22 cellular contexts compared by ENCODE assay signal in the genomic region with DNA sequence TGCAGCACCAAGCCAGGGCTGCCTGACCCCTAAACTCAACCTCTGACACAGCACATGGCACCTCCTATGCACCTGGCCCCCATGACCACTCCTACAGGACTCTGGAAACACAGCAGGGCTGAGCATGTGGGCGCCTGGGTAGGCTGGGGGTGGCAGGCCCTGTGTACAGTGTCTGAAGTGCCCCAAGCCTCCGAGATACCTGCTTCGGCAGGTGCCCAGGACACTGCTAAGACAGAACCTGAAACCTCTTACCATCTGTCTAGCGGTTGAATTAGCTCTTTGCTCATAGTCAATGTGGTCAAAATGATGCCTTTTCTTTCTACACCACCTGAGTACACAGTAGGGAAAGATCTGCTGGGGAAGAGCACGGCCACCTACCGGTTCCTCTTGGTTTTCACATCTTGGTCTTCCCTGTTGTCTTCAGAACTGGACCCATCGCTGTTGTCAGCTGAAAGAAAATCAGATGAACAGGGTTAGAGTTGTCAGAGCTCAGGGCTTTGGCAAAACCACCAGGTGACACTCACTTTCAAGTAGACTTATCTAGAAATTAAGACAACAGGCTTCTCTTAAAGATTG.
"Had no signal": no experiment of that assay in that cellular context is flagged by ENCODE, and none has a peak within 500 bp of the region (broad histone marks: within the 10 kb centered on the region; RNA-seq: fewer than 3 reads in every experiment).

No MANE protein-coding gene starts in this region.

- H3K4me3 ChIP-seq: dorsolateral prefrontal cortex, heart left ventricle, lung, psoas muscle, tibial artery, upper lobe of left lung, uterus had no signal

- H3K36me3 ChIP-seq: heart left ventricle, tibial artery, upper lobe of left lung, uterus had no signal

- H3K4me1 Mint-ChIP-seq: naive B cell had no signal

- ATAC-seq: esophagus mucosa, heart left ventricle, left colon, left ventricle myocardium superior, psoas muscle, sciatic nerve had no signal

- H3K4me1 ChIP-seq: parathyroid adenoma, psoas muscle, tibial artery, uterus had no signal

- H3K9ac ChIP-seq: parathyroid adenoma had no signal

- H2AFZ ChIP-seq: parathyroid adenoma had no signal

- H3K9me3 ChIP-seq: heart left ventricle, psoas muscle, tibial artery, upper lobe of left lung, uterus had no signal

- H3K36me3 Mint-ChIP-seq: naive B cell had no signal

- H3K27me3 ChIP-seq: upper lobe of left lung, uterus had no signal

- H3K79me2 ChIP-seq: parathyroid adenoma had no signal

- H3K9me3 Mint-ChIP-seq: nephron had no signal

- H3K27ac Mint-ChIP-seq: naive B cell had no signal

- H3K27ac ChIP-seq: dorsolateral prefrontal cortex, heart left ventricle, parathyroid adenoma, psoas muscle, tibial artery, upper lobe of left lung, uterus had no signal

- DNase-seq: cortex of kidney; effector CD8-positive, alpha-beta T cell; heart left ventricle; hippocampal formation; left colon; left ventricle myocardium superior; mesendoderm; naive B cell; psoas muscle; retina; stimulated activated CD4-positive, alpha-beta T cell treated with anti-CD3 and anti-CD28 coated beads, Interleukin-2, amount 100 ng/mL, for 24 hours; stimulated activated naive CD4-positive, alpha-beta T cell treated with Interleukin-2 at 50 U/mL for 16 hours; tibial artery; upper lobe of left lung; uterus had no signal

- FAIRE-seq: frontal cortex had no signal
